15 cellular contexts compared by ENCODE assay signal in genomic region chr18:48688961-48689360, GRCh38.
DNase-seq lines count a peak whose midpoint lies in the region; TF ChIP-seq lines count a peak whose summit lies in the region.
"Had no signal": no experiment of that assay in that cellular context is flagged by ENCODE, and none has a peak within 500 bp of the region (broad histone marks: within the 10 kb centered on the region; RNA-seq: fewer than 3 reads in every experiment).

No MANE protein-coding gene starts in this region.

- no peaks in the 10 kb centered on the region for H3K4me1 Mint-ChIP-seq in CD8-positive, alpha-beta memory T cell

- CTCF ChIA-PET in CD8-positive, alpha-beta memory T cell (lab: Charles Lee): interaction anchor here (1.2 kb wide), 1 partner anchor 11 kb away, joined by 3 read pairs; no protein-coding TSS in a partner anchor

- TF ChIP-seq POLR2A in esophagus muscularis mucosa (IDR thresholded peaks at IDR 0.05; ENCODE audit: low read depth): no peak

- no peak overlapping the region for H3K4me3 Mint-ChIP-seq in CD8-positive, alpha-beta memory T cell
- H3K4me3 Mint-ChIP-seq: CD14-positive monocyte; CD8-positive, alpha-beta T cell had no signal

- no peaks in the 10 kb centered on the region for H3K9me3 Mint-ChIP-seq in CD8-positive, alpha-beta memory T cell
- H3K9me3 Mint-ChIP-seq: CD8-positive, alpha-beta T cell had no signal

- TF ChIP-seq EP300 in esophagus muscularis mucosa (IDR thresholded peaks at IDR 0.05): no peak

- no peaks in the 10 kb centered on the region for H3K9me3 ChIP-seq in esophagus muscularis mucosa
- H3K9me3 ChIP-seq in ascending aorta: no peaks in the 10 kb centered on the region
- H3K9me3 ChIP-seq in CD8-positive, alpha-beta memory T cell (ENCODE audit: low read length): no peaks in the 10 kb centered on the region
- H3K9me3 ChIP-seq: A549, HAP-1 had no signal

- POLR2A ChIA-PET in CD8-positive, alpha-beta memory T cell (lab: Charles Lee): no interaction called here

- H3K27ac ChIP-seq in caudate nucleus (ENCODE audit: low read depth, low read length) (peak overlapping the region; percentile 33), esophagus muscularis mucosa (replicated peaks in 1 of 4) (peak overlapping the region in 3 of 4 donors; percentile 66 to 80 (median 72)), temporal lobe (ENCODE audit: low read depth, low read length) (peak overlapping the region; percentile 42), ascending aorta (no peak overlapping the region)
- no peak overlapping the region for H3K27ac ChIP-seq in CD8-positive, alpha-beta memory T cell (ENCODE audit: low read depth, low read length)
- H3K27ac ChIP-seq: A549 had no signal

- H3K4me3 ChIP-seq in esophagus muscularis mucosa (no peak overlapping the region), ascending aorta (no peak overlapping the region)
- H3K4me3 ChIP-seq in CD8-positive, alpha-beta memory T cell (ENCODE audit: low read length): no peak overlapping the region
- H3K4me3 ChIP-seq: A549, HAP-1 had no signal

- H3K27me3 ChIP-seq in esophagus muscularis mucosa: no peaks in the 10 kb centered on the region
- H3K27me3 ChIP-seq in ascending aorta: no peaks in the 10 kb centered on the region
- no peaks in the 10 kb centered on the region for H3K27me3 ChIP-seq in CD8-positive, alpha-beta memory T cell (ENCODE audit: insufficient read depth, low read length, poor library complexity, severe bottlenecking)

- 96% methylated on average over 9 of the region's 9 CpGs for WGBS in esophagus muscularis mucosa

- intact Hi-C loops in esophagus muscularis mucosa (cut with DNase I): loop anchor here (10.0 kb wide), 1 partner anchor 76 kb away; no protein-coding TSS in a partner anchor
- intact Hi-C loops in ascending aorta (cut with DNase I): no loop called here

- no peaks in the 10 kb centered on the region for H3K27me3 Mint-ChIP-seq in CD8-positive, alpha-beta memory T cell

- H3K27ac Mint-ChIP-seq in CD8-positive, alpha-beta memory T cell: no peak overlapping the region
- H3K27ac Mint-ChIP-seq: CD8-positive, alpha-beta T cell had no signal

- no peaks in the 10 kb centered on the region for H3K36me3 Mint-ChIP-seq in CD8-positive, alpha-beta memory T cell
- H3K36me3 Mint-ChIP-seq: CD8-positive, alpha-beta T cell had no signal

- H3K4me1 ChIP-seq in esophagus muscularis mucosa: peaks cover 17 to 36% (median 25%) of the 10 kb centered on the region in 4 donors
- H3K4me1 ChIP-seq in ascending aorta: peaks cover 1 to 10% of the 10 kb centered on the region in 2 donors
- no peaks in the 10 kb centered on the region for H3K4me1 ChIP-seq in CD8-positive, alpha-beta memory T cell (ENCODE audit: insufficient read depth, low read length)
- H3K4me1 ChIP-seq: HAP-1 had no signal

- H3K36me3 ChIP-seq in esophagus muscularis mucosa (peaks cover 4 to 30% (median 15%) of the 10 kb centered on the region in 4 donors), ascending aorta (peaks cover 7 to 18% of the 10 kb centered on the region in 2 donors)
- no peaks in the 10 kb centered on the region for H3K36me3 ChIP-seq in CD8-positive, alpha-beta memory T cell (ENCODE audit: insufficient read depth, low read length)
- H3K36me3 ChIP-seq: HAP-1 had no signal

- TF ChIP-seq CTCF in esophagus muscularis mucosa (IDR thresholded peaks at IDR 0.05) (no peak), ascending aorta (IDR thresholded peaks at IDR 0.05) (no peak)

- peak in 7 of 61 donors; percentile 12 to 54 (median 24) for DNase-seq in caudate nucleus (lab: John Stamatoyannopoulos, UW)
- no peak for DNase-seq in esophagus muscularis mucosa (ENCODE audit: extremely low spot score)
- DNase-seq in medulla oblongata (ENCODE audit: extremely low spot score): peak; percentile 67
- DNase-seq in ascending aorta (ENCODE audit: low spot score in 2 of 2): no peak
- DNase-seq in CD8-positive, alpha-beta memory T cell: no peak
- DNase-seq in COR-L47 (lab: John Stamatoyannopoulos, UW): no peak
- DNase-seq: CD8-positive, alpha-beta T cell; DMS53; GF-D8; GOT3; IMR-90 had no signal

Comparison
In these comparisons a context has a peak if more than half of its experiments do, and no peak if none do; other contexts are left out.
1. H3K27ac ChIP-seq: peak in caudate nucleus (single experiment), esophagus muscularis mucosa (3 of 4) and temporal lobe (single experiment); none in ascending aorta (0 of 2) and CD8-positive, alpha-beta memory T cell (single experiment).